ENCODE assay signal across 11 cellular contexts in genomic region chr3:151067158-151067557, GRCh38. TPM values are rescaled to one million over a fixed set of nuclear protein-coding genes. Genes with fewer than 3 reads are reported as not detected.
DNase-seq lines count a peak whose midpoint lies in the region; ATAC-seq and TF ChIP-seq lines count a peak whose summit lies in the region.
"Had no signal": no experiment of that assay in that cellular context is flagged by ENCODE, and none has a peak within 500 bp of the region (broad histone marks: within the 10 kb centered on the region; RNA-seq: fewer than 3 reads in every experiment).

No MANE protein-coding gene starts in this region.

- H3K27me3 Mint-ChIP-seq in stimulated activated naive CD8-positive, alpha-beta T cell treated with anti-CD3 and anti-CD28 coated beads, Interleukin-15, amount 100 ng/mL, for 72 hours: no peaks in the 10 kb centered on the region
- H3K27me3 Mint-ChIP-seq in WTC11 (ENCODE audit: low read depth): no peaks in the 10 kb centered on the region
- peaks cover 9% of the 10 kb centered on the region for H3K27me3 Mint-ChIP-seq in CD4-positive, alpha-beta T cell

- H3K9me3 Mint-ChIP-seq in stimulated activated naive CD8-positive, alpha-beta T cell treated with anti-CD3 and anti-CD28 coated beads, Interleukin-15, amount 100 ng/mL, for 72 hours: no peaks in the 10 kb centered on the region
- no peaks in the 10 kb centered on the region for H3K9me3 Mint-ChIP-seq in WTC11
- H3K9me3 Mint-ChIP-seq in CD4-positive, alpha-beta T cell: no peaks in the 10 kb centered on the region
- H3K9me3 Mint-ChIP-seq: activated naive CD8-positive, alpha-beta T cell treated with anti-CD3 and anti-CD28 coated beads for 36 hours had no signal

- DNase-seq in stimulated activated naive CD8-positive, alpha-beta T cell treated with anti-CD3 and anti-CD28 coated beads, Interleukin-15, amount 100 ng/mL, for 72 hours: no peak
- DNase-seq in stimulated activated naive CD8-positive, alpha-beta T cell treated with anti-CD3 and anti-CD28 coated beads, Interleukin-15, Interleukin-2, amounts not matched to agents 100 U/mL and 50 U/mL, for 24 hours: no peak
- DNase-seq in MM.1S (peak; percentile 45), WTC11 (ENCODE audit: low spot score) (no peak), esophagus squamous epithelium (lab: John Stamatoyannopoulos, UW) (no peak)
- DNase-seq in CD4-positive, alpha-beta T cell: no peak
- DNase-seq: activated naive CD8-positive, alpha-beta T cell treated with anti-CD3 and anti-CD28 coated beads for 36 hours; T-helper 9 cell had no signal

- no peak for TF ChIP-seq POLR2A in esophagus squamous epithelium (IDR thresholded peaks at IDR 0.05)

- H3K9me2 ChIP-seq in MM.1S (replicated peaks; ENCODE audit: insufficient read depth, low read length): no peaks in the 10 kb centered on the region

- H3K36me3 ChIP-seq in MM.1S (replicated peaks; ENCODE audit: insufficient read depth, low read length) (no peaks in the 10 kb centered on the region), esophagus squamous epithelium (no peaks in the 10 kb centered on the region)

- no peaks in the 10 kb centered on the region for H4K20me1 ChIP-seq in MM.1S (ENCODE audit: insufficient read depth, low read length)

- H3K27ac Mint-ChIP-seq in stimulated activated naive CD8-positive, alpha-beta T cell treated with anti-CD3 and anti-CD28 coated beads, Interleukin-15, amount 100 ng/mL, for 72 hours: no peak overlapping the region
- no peak overlapping the region for H3K27ac Mint-ChIP-seq in WTC11
- H3K27ac Mint-ChIP-seq in CD4-positive, alpha-beta T cell: no peak overlapping the region
- H3K27ac Mint-ChIP-seq: activated naive CD8-positive, alpha-beta T cell treated with anti-CD3 and anti-CD28 coated beads for 36 hours had no signal

- WGBS in esophagus squamous epithelium, 2 donors: 63 to 66% methylated on average over 2 of the region's 2 CpGs

- POLR2A ChIA-PET in WTC11 (lab: Charles Lee): no interaction called here
- POLR2A ChIA-PET in CD4-positive, alpha-beta T cell (lab: Charles Lee): no interaction called here

- H3K4me2 ChIP-seq in MM.1S (ENCODE audit: low read depth, low read length): no peak overlapping the region

- H3K79me2 ChIP-seq in MM.1S (ENCODE audit: low read length): no peaks in the 10 kb centered on the region

- no peak overlapping the region for H3K27ac ChIP-seq in MM.1S (ENCODE audit: low read length)
- H3K27ac ChIP-seq in esophagus squamous epithelium: no peak overlapping the region
- H3K27ac ChIP-seq in CD4-positive, alpha-beta T cell (ENCODE audit: low read depth, low read length): no peak overlapping the region

- H3K27me3 ChIP-seq in MM.1S (replicated peaks; ENCODE audit: insufficient read depth, low read length) (no peaks in the 10 kb centered on the region), esophagus squamous epithelium (peaks cover 0 to 9% (median 0%) of the 10 kb centered on the region in 4 donors)
- H3K27me3 ChIP-seq in CD4-positive, alpha-beta T cell (ENCODE audit: control insufficient read depth, insufficient read depth, low read length): no peaks in the 10 kb centered on the region

- H3F3A ChIP-seq in MM.1S (ENCODE audit: insufficient read depth, low read length): no peaks in the 10 kb centered on the region

- H3K4me3 ChIP-seq in MM.1S (ENCODE audit: low read length): no peak overlapping the region
- H3K4me3 ChIP-seq in esophagus squamous epithelium: no peak overlapping the region
- H3K4me3 ChIP-seq: lung had no signal

- H3K4me1 ChIP-seq in MM.1S (ENCODE audit: low read length): no peaks in the 10 kb centered on the region
- H3K4me1 ChIP-seq in esophagus squamous epithelium: no peaks in the 10 kb centered on the region

- no peaks in the 10 kb centered on the region for H3K36me3 Mint-ChIP-seq in WTC11
- no peaks in the 10 kb centered on the region for H3K36me3 Mint-ChIP-seq in CD4-positive, alpha-beta T cell (ENCODE audit: low read depth)
- H3K36me3 Mint-ChIP-seq: activated naive CD8-positive, alpha-beta T cell treated with anti-CD3 and anti-CD28 coated beads for 36 hours had no signal

- no peaks in the 10 kb centered on the region for H3K4me1 Mint-ChIP-seq in stimulated activated naive CD8-positive, alpha-beta T cell treated with anti-CD3 and anti-CD28 coated beads, Interleukin-15, amount 100 ng/mL, for 72 hours
- H3K4me1 Mint-ChIP-seq in WTC11: no peaks in the 10 kb centered on the region
- H3K4me1 Mint-ChIP-seq in CD4-positive, alpha-beta T cell (ENCODE audit: low read depth): no peaks in the 10 kb centered on the region
- H3K4me1 Mint-ChIP-seq: activated naive CD8-positive, alpha-beta T cell treated with anti-CD3 and anti-CD28 coated beads for 36 hours had no signal

- no peaks in the 10 kb centered on the region for H3K9me3 ChIP-seq in MM.1S (replicated peaks; ENCODE audit: insufficient read depth, low read length)
- H3K9me3 ChIP-seq in esophagus squamous epithelium: no peaks in the 10 kb centered on the region
- H3K9me3 ChIP-seq in CD4-positive, alpha-beta T cell (ENCODE audit: control insufficient read depth, low read length): no peaks in the 10 kb centered on the region

- H3K4me3 Mint-ChIP-seq in stimulated activated naive CD8-positive, alpha-beta T cell treated with anti-CD3 and anti-CD28 coated beads, Interleukin-15, amount 100 ng/mL, for 72 hours: no peak overlapping the region
- no peak overlapping the region for H3K4me3 Mint-ChIP-seq in WTC11
- no peak overlapping the region for H3K4me3 Mint-ChIP-seq in CD4-positive, alpha-beta T cell
- H3K4me3 Mint-ChIP-seq: activated naive CD8-positive, alpha-beta T cell treated with anti-CD3 and anti-CD28 coated beads for 36 hours had no signal

- peak; percentile 48 for TF ChIP-seq CTCF in MM.1S (IDR thresholded peaks at IDR 0.05; ENCODE audit: low read length)
- peak; percentile 29 for TF ChIP-seq CTCF in WTC11 (IDR thresholded peaks at IDR 0.05)
- no peak for TF ChIP-seq CTCF in esophagus squamous epithelium (IDR thresholded peaks at IDR 0.05)
- TF ChIP-seq CTCF in CD4-positive, alpha-beta T cell (IDR thresholded peaks at IDR 0.05): no peak

- CTCF ChIA-PET in WTC11 (lab: Charles Lee): interaction anchor here (0.6 to 3.4 kb wide), 18 partner anchors 8 to 356 kb away, joined by 3 to 44 read pairs (median 4); partner anchors contain the start of gene MED12L
- CTCF ChIA-PET in CD4-positive, alpha-beta T cell (lab: Charles Lee): no interaction called here

- no peak overlapping the region for H3K9ac ChIP-seq in MM.1S (ENCODE audit: low read length)

- no peak overlapping the region for H2AFZ ChIP-seq in MM.1S (ENCODE audit: low read length)

- peak; percentile 53 for ATAC-seq in stimulated activated naive CD8-positive, alpha-beta T cell treated with anti-CD3 and anti-CD28 coated beads, Interleukin-15, amount 100 ng/mL, for 72 hours
- ATAC-seq in stimulated activated naive CD8-positive, alpha-beta T cell treated with anti-CD3 and anti-CD28 coated beads, Interleukin-15, Interleukin-2, amounts not matched to agents 100 U/mL and 50 U/mL, for 24 hours: no peak
- peak; percentile 96 for ATAC-seq in WTC11
- no peak for ATAC-seq in GM21528 (IDR thresholded peaks at IDR 0.05; ENCODE audit: low FRiP score, unreplicated experiment)
- ATAC-seq in GM18511 (IDR thresholded peaks at IDR 0.05; ENCODE audit: unreplicated experiment): no peak
- no peak for ATAC-seq in CD4-positive, alpha-beta T cell (ENCODE audit: poor library complexity)

- intact Hi-C loops in esophagus squamous epithelium (cut with DNase I): no loop called here
- intact Hi-C loops in CD4-positive, alpha-beta T cell (cut with DNase I, micrococcal nuclease): no loop called here

TF ChIP-seq in WTC11, 78 proteins besides CTCF, POLR2A, EP300 and RAD21:
- no peak for TF ChIP-seq MXD4 (CRISPR knock-in tag; IDR thresholded peaks at IDR 0.05; ENCODE audit: borderline replicate concordance)
- TF ChIP-seq SP1 (CRISPR knock-in tag; conservative IDR thresholded peaks at IDR 0.05): no peak
- TF ChIP-seq ZNF423 (CRISPR knock-in tag; IDR thresholded peaks at IDR 0.05): 0 out of 2 replicates have a peak, but pooled peaks have one; percentile 16

RNA-seq across cellular contexts. Expression of gene MED12L, which starts 18.3 kb away (rescaled TPM):
- total RNA-seq in WTC11 (2021) (22.3 to 27.4 TPM (median 25.2 TPM) in 3 replicates), esophagus squamous epithelium (1 to 10 TPM in 1 of 4 donors, under 1 TPM in 3; 0.08 to 1.5 (median 0.19) TPM)
- total RNA-seq in CD4-positive, alpha-beta T cell: under 1 TPM; 0.39 to 0.49 TPM

Comparison
In these comparisons a context has a peak if more than half of its experiments do, and no peak if none do; other contexts are left out.
1. ATAC-seq: peak in stimulated activated naive CD8-positive, alpha-beta T cell treated with anti-CD3 and anti-CD28 coated beads, Interleukin-15, amount 100 ng/mL, for 72 hours (single experiment) and WTC11 (single experiment); none in stimulated activated naive CD8-positive, alpha-beta T cell treated with anti-CD3 and anti-CD28 coated beads, Interleukin-15, Interleukin-2, amounts not matched to agents 100 U/mL and 50 U/mL, for 24 hours (single experiment), GM21528 (single experiment), GM18511 (single experiment) and CD4-positive, alpha-beta T cell (single experiment).
2. CTCF ChIP-seq: peak in MM.1S (single experiment) and WTC11 (single experiment); none in esophagus squamous epithelium (0 of 6) and CD4-positive, alpha-beta T cell (single experiment).